Comparison of ENCODE assay signal across 7 cellular contexts in the genomic region with DNA sequence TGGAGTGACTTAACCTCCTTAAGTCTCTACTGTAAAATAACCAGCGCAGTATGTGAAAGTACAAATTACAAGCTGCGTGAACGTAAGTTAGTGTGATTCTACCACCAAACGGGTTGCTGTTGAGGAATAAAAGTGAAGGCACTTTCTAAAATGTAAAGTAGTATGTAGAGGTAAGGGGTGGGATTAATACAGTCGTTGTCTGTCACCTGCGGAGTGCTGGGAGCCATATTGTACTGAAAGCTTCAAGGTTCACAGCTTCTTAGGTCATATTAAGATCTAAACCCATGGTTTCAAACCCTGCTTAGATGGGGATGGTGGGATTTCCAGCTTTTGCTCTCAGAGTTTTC. TPM values are rescaled to one million over a fixed set of nuclear protein-coding genes. Genes with fewer than 3 reads are reported as not detected.
A peak's percentile ranks its signal among the peaks of the same experiment; 100 is the strongest.
DNase-seq lines count a peak whose midpoint lies in the region; ATAC-seq and TF ChIP-seq lines count a peak whose summit lies in the region.

No MANE protein-coding gene starts in this region.

- no peaks in the 10 kb centered on the region for H3K27me3 ChIP-seq in GM23338 (ENCODE audit: insufficient read depth)
- no peaks in the 10 kb centered on the region for H3K27me3 ChIP-seq in RWPE2 (ENCODE audit: insufficient read depth, poor library complexity, severe bottlenecking)
- H3K27me3 ChIP-seq in esophagus muscularis mucosa, result no peaks in the 10 kb centered on the region

- no peaks in the 10 kb centered on the region for H3F3A ChIP-seq in GM23338 (replicated peaks; ENCODE audit: low read depth)

- TF ChIP-seq EP300 in esophagus muscularis mucosa (IDR thresholded peaks at IDR 0.05), result no peak

- H3K27me3 Mint-ChIP-seq in GM23338 (ENCODE audit: insufficient read depth, low read depth, poor library complexity), result peaks cover 11% of the 10 kb centered on the region

- H3K4me2 ChIP-seq in GM23338, result peak overlapping the region; percentile 94

- ATAC-seq in GM23338, result no peak
- ATAC-seq in RWPE2 (ENCODE audit: low read depth), result 0 out of 3 replicates have a peak, but pooled peaks have one; percentile 2
- ATAC-seq in HG03342 (IDR thresholded peaks at IDR 0.05; ENCODE audit: unreplicated experiment), result no peak
- ATAC-seq in GM18511 (IDR thresholded peaks at IDR 0.05; ENCODE audit: unreplicated experiment), result no peak

- H3K27ac ChIP-seq in GM23338 (ENCODE audit: low read depth), result peak overlapping the region; percentile 61; the same call in 1 of the 2 replicates
- H3K27ac ChIP-seq in RWPE2 (ENCODE audit: poor library complexity, severe bottlenecking), result peak overlapping the region; percentile 84
- H3K27ac ChIP-seq in esophagus muscularis mucosa (replicated peaks in 1 of 4), result peak overlapping the region; percentile 96 to 98 (median 96)

- H3K4me1 ChIP-seq in GM23338 (ENCODE audit: insufficient read depth) (peaks cover 17% of the 10 kb centered on the region), RWPE2 (ENCODE audit: insufficient read depth, poor library complexity, severe bottlenecking) (peaks cover 33% of the 10 kb centered on the region), esophagus muscularis mucosa (peaks cover 32 to 66% (median 52%) of the 10 kb centered on the region in 4 donors)

- H3K79me2 ChIP-seq in GM23338 (replicated peaks; ENCODE audit: insufficient read depth), result peaks cover 85% of the 10 kb centered on the region

- H3K4me3 ChIP-seq in GM23338 (peak overlapping the region; percentile 97), RWPE2 (ENCODE audit: severe bottlenecking) (peak overlapping the region; percentile 65), esophagus muscularis mucosa (peak overlapping the region; percentile 86 to 99 (median 94)), retinal pigment epithelial cell (ENCODE audit: low read length) (peak overlapping the region; percentile 98)

- H3K4me1 Mint-ChIP-seq in GM23338, result peaks cover 26% of the 10 kb centered on the region

- no peaks in the 10 kb centered on the region for H3K36me3 ChIP-seq in GM23338 (ENCODE audit: insufficient read depth)
- H3K36me3 ChIP-seq in RWPE2 (ENCODE audit: low read depth), result peaks cover 9% of the 10 kb centered on the region
- H3K36me3 ChIP-seq in esophagus muscularis mucosa, result no peaks in the 10 kb centered on the region

- peak overlapping the region; percentile 65; the same call in 1 of the 2 replicates for H3K27ac Mint-ChIP-seq in GM23338

- no peak for TF ChIP-seq POLR2A in esophagus muscularis mucosa (IDR thresholded peaks at IDR 0.05; ENCODE audit: low read depth)

- H3K36me3 Mint-ChIP-seq in GM23338 (ENCODE audit: low read depth), result no peaks in the 10 kb centered on the region

- WGBS in esophagus muscularis mucosa, result 6% methylated on average over 6 of the region's 6 CpGs

- H3K9me3 ChIP-seq in RWPE2 (ENCODE audit: severe bottlenecking) (no peaks in the 10 kb centered on the region), esophagus muscularis mucosa (no peaks in the 10 kb centered on the region)

- H3K9me3 Mint-ChIP-seq in GM23338, result no peaks in the 10 kb centered on the region

- intact Hi-C loops in esophagus muscularis mucosa (cut with DNase I), result loop anchor here (5.0 to 10.0 kb wide), 2 partner anchors 55 to 347 kb away; partner anchors contain the start of gene CCDC102A

- peaks cover 18% of the 10 kb centered on the region for H4K20me1 ChIP-seq in GM23338 (replicated peaks; ENCODE audit: insufficient read depth)

- DNase-seq in GM23338 (ENCODE audit: low spot score), result peak; percentile 25
- DNase-seq in RWPE2 (ENCODE audit: low spot score), result no peak
- no peak for DNase-seq in esophagus muscularis mucosa (ENCODE audit: extremely low spot score)
- no peak for DNase-seq in retinal pigment epithelial cell (ENCODE audit: low read depth)
- no peak for DNase-seq in SKM-1 treated with dmso at 0.1 percent for 144 hours (lab: John Stamatoyannopoulos, UW; ENCODE audit: unreplicated experiment)

- TF ChIP-seq CTCF in GM23338 (conservative IDR thresholded peaks at IDR 0.05; ENCODE audit: low read depth in 2 of 2) (no peak), RWPE2 (IDR thresholded peaks at IDR 0.05; ENCODE audit: poor library complexity, severe bottlenecking) (no peak), esophagus muscularis mucosa (IDR thresholded peaks at IDR 0.05) (no peak), retinal pigment epithelial cell (conservative IDR thresholded peaks at IDR 0.05; ENCODE audit: low read depth, low read length) (no peak)

- H3K9me2 ChIP-seq in GM23338 (ENCODE audit: insufficient read depth), result no peaks in the 10 kb centered on the region

- peak overlapping the region; percentile 96 for H3K4me3 Mint-ChIP-seq in GM23338

- no peak overlapping the region for H2AFZ ChIP-seq in GM23338

TF ChIP-seq in GM23338, 12 proteins besides CTCF, POLR2A, EP300 and RAD21 (continues in another document):
- no peak for TF ChIP-seq ZNF331 (CRISPR knock-in tag; IDR thresholded peaks at IDR 0.05; ENCODE audit: low read depth)
- no peak for TF ChIP-seq NANOG (IDR thresholded peaks at IDR 0.05; ENCODE audit: borderline replicate concordance)
- TF ChIP-seq EZH2 (IDR thresholded peaks at IDR 0.05; ENCODE audit: low read depth, unreplicated experiment), result no peak
- no peak for TF ChIP-seq ZNF462 (CRISPR knock-in tag; IDR thresholded peaks at IDR 0.05)

RNA-seq across cellular contexts. Expression of gene RSPRY1, which starts 1.4 kb away (rescaled TPM):
- total RNA-seq in GM23338 (2014; rRNA removed; shearing (Covaris generic)), result 35.9 and 39.7 TPM in 2 replicates
- polyA plus RNA-seq in GM23338 (2016; fragmentation: Nextera tagmentation; extraction: Ambion mirVana), result 20.4 and 25.8 TPM in 2 replicates
- 10 to 100 TPM; 22.4 to 30.7 (median 25.7) TPM for total RNA-seq in esophagus muscularis mucosa

RNA-seq across cellular contexts. Expression of gene PSME3IP1, which starts 1.6 kb away (rescaled TPM):
- total RNA-seq in GM23338 (2014; rRNA removed; shearing (Covaris generic)), result 78.0 and 111 TPM in 2 replicates
- polyA plus RNA-seq in GM23338 (2016; fragmentation: Nextera tagmentation; extraction: Ambion mirVana), result 93.2 and 105 TPM in 2 replicates
- 10 to 100 TPM; 47.8 to 60.7 (median 57.5) TPM for total RNA-seq in esophagus muscularis mucosa

RNA-seq across cellular contexts. Expression of gene ARL2BP, which starts 57.6 kb away (rescaled TPM):
- 13.2 and 13.4 TPM in 2 replicates for total RNA-seq in GM23338 (2014; rRNA removed; shearing (Covaris generic))
- polyA plus RNA-seq in GM23338 (2016; fragmentation: Nextera tagmentation; extraction: Ambion mirVana), result 10.3 and 10.9 TPM in 2 replicates
- total RNA-seq in esophagus muscularis mucosa, result 10 to 100 TPM; 58.1 to 77.4 (median 66.9) TPM
